ENCODE assay signal across 25 cellular contexts in the genomic region with DNA sequence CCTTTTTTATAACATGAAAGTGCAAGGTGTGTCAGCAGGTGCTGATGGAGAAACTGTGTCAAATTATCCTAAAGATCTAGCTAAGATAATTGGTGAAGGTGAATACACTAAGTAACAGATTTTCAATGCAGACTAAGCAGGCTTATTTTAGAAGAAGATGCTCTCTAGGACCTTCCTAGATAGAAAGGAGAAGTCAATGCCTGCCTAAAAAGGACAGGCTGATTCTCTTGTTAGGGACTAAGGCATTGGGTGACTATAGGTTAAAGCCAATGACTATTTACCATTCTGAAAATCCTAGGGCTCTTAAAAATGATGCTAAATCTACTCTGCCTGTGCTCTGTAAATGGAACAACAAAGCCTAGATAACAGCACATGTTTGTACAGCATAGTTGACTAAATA.
"Had no signal": no experiment of that assay in that cellular context is flagged by ENCODE, and none has a peak within 500 bp of the region (broad histone marks: within the 10 kb centered on the region; RNA-seq: fewer than 3 reads in every experiment).

No MANE protein-coding gene starts in this region.

- FAIRE-seq: bronchial epithelial cell, frontal cortex, islet of Langerhans had no signal

- H3K27ac Mint-ChIP-seq: activated naive CD4-positive, alpha-beta T cell treated with anti-CD3 and anti-CD28 coated beads for 36 hours; activated naive CD8-positive, alpha-beta T cell treated with anti-CD3 and anti-CD28 coated beads, Interleukin-2, amount 10 ng/mL, durations not matched to agents 7 days and 5 days; memory B cell; natural killer cell treated with Interleukin-12 subunit alpha and Interleukin-12 subunit beta and Interleukin-15 and Interleukin-18, amount 100 ng/mL, for 72 hours; T-helper 2 cell treated with Interferon-gamma antibody and Interleukin-4, amounts not matched to agents 5 μg/mL and 100 μg/mL, for 36 hours; type B pancreatic cell; WTC11 had no signal

- H3K36me3 ChIP-seq: colonic mucosa, esophagus muscularis mucosa, ovary, thoracic aorta had no signal

- H3K4me3 ChIP-seq: colonic mucosa, dorsolateral prefrontal cortex, esophagus muscularis mucosa, ovary, thoracic aorta had no signal

- H3K9me3 Mint-ChIP-seq: activated naive CD8-positive, alpha-beta T cell treated with anti-CD3 and anti-CD28 coated beads, Interleukin-2, amount 10 ng/mL, durations not matched to agents 7 days and 5 days; memory B cell; type B pancreatic cell had no signal

- H3K27ac ChIP-seq: colonic mucosa, dorsolateral prefrontal cortex, esophagus muscularis mucosa, ovary, thoracic aorta had no signal

- H3K4me1 ChIP-seq: colonic mucosa, esophagus muscularis mucosa had no signal

- H3K36me3 Mint-ChIP-seq: activated naive CD8-positive, alpha-beta T cell treated with anti-CD3 and anti-CD28 coated beads, Interleukin-2, amount 10 ng/mL, durations not matched to agents 7 days and 5 days; memory B cell; natural killer cell treated with Interleukin-12 subunit alpha and Interleukin-12 subunit beta and Interleukin-15 and Interleukin-18, amount 100 ng/mL, for 72 hours; type B pancreatic cell had no signal

- H3K9me3 ChIP-seq: colonic mucosa, ovary, thoracic aorta had no signal

- H3K27me3 Mint-ChIP-seq: activated naive CD8-positive, alpha-beta T cell treated with anti-CD3 and anti-CD28 coated beads, Interleukin-2, amount 10 ng/mL, durations not matched to agents 7 days and 5 days; natural killer cell treated with Interleukin-12 subunit alpha and Interleukin-12 subunit beta and Interleukin-15 and Interleukin-18, amount 100 ng/mL, for 72 hours; type B pancreatic cell had no signal

- H3K4me1 Mint-ChIP-seq: activated naive CD8-positive, alpha-beta T cell treated with anti-CD3 and anti-CD28 coated beads, Interleukin-2, amount 10 ng/mL, durations not matched to agents 7 days and 5 days; memory B cell had no signal

- ATAC-seq: activated T-cell treated with anti-CD3 and anti-CD28 coated beads, Interleukin-2, amount 50 U/mL, for 4 hours; left cardiac atrium; natural killer cell treated with Interleukin-12 subunit alpha and Interleukin-12 subunit beta and Interleukin-15 and Interleukin-18, amount 100 ng/mL, for 72 hours; right cardiac atrium; WTC11 had no signal

- H3K27me3 ChIP-seq: colonic mucosa, esophagus muscularis mucosa, ovary had no signal

- H3K4me3 Mint-ChIP-seq: activated naive CD4-positive, alpha-beta T cell treated with anti-CD3 and anti-CD28 coated beads for 36 hours; activated naive CD8-positive, alpha-beta T cell treated with anti-CD3 and anti-CD28 coated beads, Interleukin-2, amount 10 ng/mL, durations not matched to agents 7 days and 5 days; activated T-cell treated with anti-CD3 and anti-CD28 coated beads, Interleukin-2, amount 50 U/mL, for 4 hours; memory B cell; natural killer cell treated with Interleukin-12 subunit alpha and Interleukin-12 subunit beta and Interleukin-15 and Interleukin-18, amount 100 ng/mL, for 72 hours; T-helper 2 cell treated with Interferon-gamma antibody and Interleukin-4, amounts not matched to agents 5 μg/mL and 100 μg/mL, for 36 hours; type B pancreatic cell; WTC11 had no signal

- DNase-seq: activated CD4-positive, alpha-beta T cell treated with anti-CD3 and anti-CD28 coated beads, Interleukin-2, amount 50 U/mL, for 4 hours; activated CD8-positive, alpha-beta memory T cell treated with anti-CD3 and anti-CD28 coated beads for 24 hours; activated CD8-positive, alpha-beta memory T cell treated with anti-CD3 and anti-CD28 coated beads, Interleukin-2, amount 50 U/mL, for 4 hours; activated effector memory CD4-positive, alpha-beta T cell treated with Interleukin-2 at 50 U/mL for 16 hours; activated naive CD4-positive, alpha-beta T cell treated with anti-CD3 and anti-CD28 coated beads for 36 hours; activated naive CD8-positive, alpha-beta T cell treated with anti-CD3 and anti-CD28 coated beads, Interleukin-2, amount 10 ng/mL, durations not matched to agents 7 days and 5 days; activated T-cell treated with anti-CD3 and anti-CD28 coated beads, Interleukin-2, amount 50 U/mL, for 4 hours; amniotic stem cell; colonic mucosa; dorsolateral prefrontal cortex; left cardiac atrium; ovary; right cardiac atrium; stimulated activated CD4-positive, alpha-beta T cell treated with anti-CD3 and anti-CD28 coated beads, Interleukin-4, amount 100 ng/mL, for 24 hours; stimulated activated naive CD4-positive, alpha-beta T cell treated with Interleukin-2 at 50 U/mL for 16 hours had no signal
